ENCODE assay signal across 1 cellular context in the genomic region with DNA sequence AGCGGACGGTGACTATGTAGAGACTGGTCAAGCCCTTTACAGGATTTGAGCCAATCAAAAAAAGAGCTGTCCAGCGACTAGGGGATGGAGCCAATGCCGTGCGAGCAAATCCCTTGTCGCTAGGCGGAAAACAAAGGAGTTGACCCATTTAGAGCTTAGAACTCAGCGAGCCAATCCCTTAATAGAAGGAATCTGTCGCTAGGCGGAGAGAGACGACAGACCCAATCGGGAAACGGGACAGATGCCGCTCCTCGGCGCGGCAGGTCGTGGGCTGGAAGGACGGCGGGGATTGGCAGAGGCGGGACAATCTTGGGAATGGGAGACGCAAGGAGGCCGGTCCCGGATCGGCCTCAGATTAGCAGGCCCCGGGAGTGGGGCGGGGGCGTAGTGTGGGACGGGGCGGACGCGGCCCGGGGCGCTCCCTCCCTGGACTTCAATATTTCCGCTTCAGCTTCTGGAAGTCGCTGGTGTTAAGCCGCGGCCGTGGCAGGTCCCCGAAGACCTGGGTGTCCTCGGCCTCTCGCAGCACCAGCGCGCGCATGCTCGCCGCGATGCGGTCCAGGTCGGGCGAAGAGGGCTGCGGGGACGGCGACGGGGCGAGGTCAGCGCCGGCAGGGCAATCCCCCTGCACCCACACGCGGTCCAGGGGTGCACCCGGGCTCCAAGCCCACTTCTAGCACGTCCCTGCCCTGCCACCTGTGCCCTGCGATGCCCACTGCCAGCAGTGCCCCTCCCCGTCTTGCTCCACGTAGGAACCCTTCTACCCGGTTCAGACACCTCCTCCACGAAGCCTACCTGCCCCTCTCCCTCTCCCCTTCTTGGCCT.
TF ChIP-seq lines count a peak whose summit lies in the region.

No MANE protein-coding gene starts in this region.

TF ChIP-seq in K562, 482 proteins besides CTCF, POLR2A, EP300 and RAD21 (continued from another document and continues in another):
- TF ChIP-seq, protein P1, sequence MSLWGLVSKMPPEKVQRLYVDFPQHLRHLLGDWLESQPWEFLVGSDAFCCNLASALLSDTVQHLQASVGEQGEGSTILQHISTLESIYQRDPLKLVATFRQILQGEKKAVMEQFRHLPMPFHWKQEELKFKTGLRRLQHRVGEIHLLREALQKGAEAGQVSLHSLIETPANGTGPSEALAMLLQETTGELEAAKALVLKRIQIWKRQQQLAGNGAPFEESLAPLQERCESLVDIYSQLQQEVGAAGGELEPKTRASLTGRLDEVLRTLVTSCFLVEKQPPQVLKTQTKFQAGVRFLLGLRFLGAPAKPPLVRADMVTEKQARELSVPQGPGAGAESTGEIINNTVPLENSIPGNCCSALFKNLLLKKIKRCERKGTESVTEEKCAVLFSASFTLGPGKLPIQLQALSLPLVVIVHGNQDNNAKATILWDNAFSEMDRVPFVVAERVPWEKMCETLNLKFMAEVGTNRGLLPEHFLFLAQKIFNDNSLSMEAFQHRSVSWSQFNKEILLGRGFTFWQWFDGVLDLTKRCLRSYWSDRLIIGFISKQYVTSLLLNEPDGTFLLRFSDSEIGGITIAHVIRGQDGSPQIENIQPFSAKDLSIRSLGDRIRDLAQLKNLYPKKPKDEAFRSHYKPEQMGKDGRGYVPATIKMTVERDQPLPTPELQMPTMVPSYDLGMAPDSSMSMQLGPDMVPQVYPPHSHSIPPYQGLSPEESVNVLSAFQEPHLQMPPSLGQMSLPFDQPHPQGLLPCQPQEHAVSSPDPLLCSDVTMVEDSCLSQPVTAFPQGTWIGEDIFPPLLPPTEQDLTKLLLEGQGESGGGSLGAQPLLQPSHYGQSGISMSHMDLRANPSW (CRISPR knock-in tag; IDR thresholded peaks at IDR 0.05), result 0 out of 2 replicates have a peak, but pooled peaks have one; percentile 24
- TF ChIP-seq KLF10 (CRISPR knock-in tag; IDR thresholded peaks at IDR 0.05) (no peak), ZNF699 (CRISPR knock-in tag; IDR thresholded peaks at IDR 0.05; ENCODE audit: insufficient replicate concordance) (no peak), SP2 (IDR thresholded peaks at IDR 0.05; ENCODE audit: extremely low read depth, low read depth, low read length, poor library complexity, severe bottlenecking) (peak; percentile 54), ZNF75A (CRISPR knock-in tag; IDR thresholded peaks at IDR 0.05) (no peak), ZBTB7A (IDR thresholded peaks at IDR 0.05; ENCODE audit: borderline replicate concordance, control insufficient read depth, low read depth, low read length) (peak; percentile 65; the same call in 1 of the 2 replicates), HNRNPLL (IDR thresholded peaks at IDR 0.05; ENCODE audit: low read depth, low read length, poor library complexity, severe bottlenecking) (no peak), RHOXF2B (CRISPR knock-in tag; conservative IDR thresholded peaks at IDR 0.05) (no peak), ZNF143 (CRISPR knock-in tag; IDR thresholded peaks at IDR 0.05) (no peak), ZNF224 (CRISPR knock-in tag; IDR thresholded peaks at IDR 0.05) (no peak), NR1H2 (CRISPR knock-in tag; IDR thresholded peaks at IDR 0.05) (no peak), KLF16 (IDR thresholded peaks at IDR 0.05) (no peak), ZNF217 (CRISPR knock-in tag; IDR thresholded peaks at IDR 0.05) (no peak), ZFP36 (IDR thresholded peaks at IDR 0.05; ENCODE audit: low read depth, low read length, partially characterized antibody) (peak; percentile 96), BRCA1 (IDR thresholded peaks at IDR 0.05) (no peak), BRCA1 (CRISPR knock-in tag; IDR thresholded peaks at IDR 0.05) (no peak), DIDO1 (tag; IDR thresholded peaks at IDR 0.05; ENCODE audit: low read depth) (no peak), POLR2H (tag; IDR thresholded peaks at IDR 0.05; ENCODE audit: low read depth) (peak; percentile 69), DACH1 (IDR thresholded peaks at IDR 0.05; ENCODE audit: partially characterized antibody) (no peak), GABPA (tag; conservative IDR thresholded peaks at IDR 0.05; ENCODE audit: low read depth) (peak; percentile 40), ARHGAP35 (IDR thresholded peaks at IDR 0.05; ENCODE audit: partially characterized antibody) (no peak), ZZZ3 (IDR thresholded peaks at IDR 0.05) (no peak), ZBED1 (IDR thresholded peaks at IDR 0.05) (no peak), TRIM28 (IDR thresholded peaks at IDR 0.05) (no peak), SMAD4 (CRISPR knock-in tag; conservative IDR thresholded peaks at IDR 0.05) (no peak; the same call in 1 of the 2 replicates), ZNF282 (CRISPR knock-in tag; IDR thresholded peaks at IDR 0.05) (no peak), TCF7L2 (IDR thresholded peaks at IDR 0.05; ENCODE audit: low read depth, low read length) (no peak), CBX5 (IDR thresholded peaks at IDR 0.05; ENCODE audit: borderline replicate concordance, low read depth) (no peak; the same call in 1 of the 2 replicates), TCF7 (IDR thresholded peaks at IDR 0.05; ENCODE audit: borderline replicate concordance) (no peak; the same call in 1 of the 2 replicates), PHB2 (IDR thresholded peaks at IDR 0.05; ENCODE audit: low read depth) (no peak), PTTG1 (tag; IDR thresholded peaks at IDR 0.05; ENCODE audit: low read depth) (no peak), SMAD1 (IDR thresholded peaks at IDR 0.05; ENCODE audit: low read depth, low read length, partially characterized antibody) (no peak), ZNF133 (CRISPR knock-in tag; IDR thresholded peaks at IDR 0.05) (peak; percentile 62; the same call in 1 of the 2 replicates)
- TF ChIP-seq, protein P2, sequence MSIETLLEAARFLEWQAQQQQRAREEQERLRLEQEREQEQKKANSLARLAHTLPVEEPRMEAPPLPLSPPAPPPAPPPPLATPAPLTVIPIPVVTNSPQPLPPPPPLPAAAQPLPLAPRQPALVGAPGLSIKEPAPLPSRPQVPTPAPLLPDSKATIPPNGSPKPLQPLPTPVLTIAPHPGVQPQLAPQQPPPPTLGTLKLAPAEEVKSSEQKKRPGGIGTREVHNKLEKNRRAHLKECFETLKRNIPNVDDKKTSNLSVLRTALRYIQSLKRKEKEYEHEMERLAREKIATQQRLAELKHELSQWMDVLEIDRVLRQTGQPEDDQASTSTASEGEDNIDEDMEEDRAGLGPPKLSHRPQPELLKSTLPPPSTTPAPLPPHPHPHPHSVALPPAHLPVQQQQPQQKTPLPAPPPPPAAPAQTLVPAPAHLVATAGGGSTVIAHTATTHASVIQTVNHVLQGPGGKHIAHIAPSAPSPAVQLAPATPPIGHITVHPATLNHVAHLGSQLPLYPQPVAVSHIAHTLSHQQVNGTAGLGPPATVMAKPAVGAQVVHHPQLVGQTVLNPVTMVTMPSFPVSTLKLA (conservative IDR thresholded peaks at IDR 0.05), result peak in 1 of 2 experiments; percentile 51; a peak in 1 of 4 replicates
- TF ChIP-seq, protein P3, sequence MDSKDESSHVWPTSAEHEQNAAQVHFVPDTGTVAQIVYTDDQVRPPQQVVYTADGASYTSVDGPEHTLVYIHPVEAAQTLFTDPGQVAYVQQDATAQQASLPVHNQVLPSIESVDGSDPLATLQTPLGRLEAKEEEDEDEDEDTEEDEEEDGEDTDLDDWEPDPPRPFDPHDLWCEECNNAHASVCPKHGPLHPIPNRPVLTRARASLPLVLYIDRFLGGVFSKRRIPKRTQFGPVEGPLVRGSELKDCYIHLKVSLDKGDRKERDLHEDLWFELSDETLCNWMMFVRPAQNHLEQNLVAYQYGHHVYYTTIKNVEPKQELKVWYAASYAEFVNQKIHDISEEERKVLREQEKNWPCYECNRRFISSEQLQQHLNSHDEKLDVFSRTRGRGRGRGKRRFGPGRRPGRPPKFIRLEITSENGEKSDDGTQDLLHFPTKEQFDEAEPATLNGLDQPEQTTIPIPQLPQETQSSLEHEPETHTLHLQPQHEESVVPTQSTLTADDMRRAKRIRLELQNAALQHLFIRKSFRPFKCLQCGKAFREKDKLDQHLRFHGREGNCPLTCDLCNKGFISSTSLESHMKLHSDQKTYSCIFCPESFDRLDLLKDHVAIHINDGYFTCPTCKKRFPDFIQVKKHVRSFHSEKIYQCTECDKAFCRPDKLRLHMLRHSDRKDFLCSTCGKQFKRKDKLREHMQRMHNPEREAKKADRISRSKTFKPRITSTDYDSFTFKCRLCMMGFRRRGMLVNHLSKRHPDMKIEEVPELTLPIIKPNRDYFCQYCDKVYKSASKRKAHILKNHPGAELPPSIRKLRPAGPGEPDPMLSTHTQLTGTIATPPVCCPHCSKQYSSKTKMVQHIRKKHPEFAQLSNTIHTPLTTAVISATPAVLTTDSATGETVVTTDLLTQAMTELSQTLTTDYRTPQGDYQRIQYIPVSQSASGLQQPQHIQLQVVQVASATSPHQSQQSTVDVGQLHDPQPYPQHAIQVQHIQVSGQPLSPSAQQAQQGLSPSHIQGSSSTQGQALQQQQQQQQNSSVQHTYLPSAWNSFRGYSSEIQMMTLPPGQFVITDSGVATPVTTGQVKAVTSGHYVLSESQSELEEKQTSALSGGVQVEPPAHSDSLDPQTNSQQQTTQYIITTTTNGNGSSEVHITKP (IDR thresholded peaks at IDR 0.05; ENCODE audit: partially characterized antibody), result peak; percentile 98
- TF ChIP-seq, protein P4, sequence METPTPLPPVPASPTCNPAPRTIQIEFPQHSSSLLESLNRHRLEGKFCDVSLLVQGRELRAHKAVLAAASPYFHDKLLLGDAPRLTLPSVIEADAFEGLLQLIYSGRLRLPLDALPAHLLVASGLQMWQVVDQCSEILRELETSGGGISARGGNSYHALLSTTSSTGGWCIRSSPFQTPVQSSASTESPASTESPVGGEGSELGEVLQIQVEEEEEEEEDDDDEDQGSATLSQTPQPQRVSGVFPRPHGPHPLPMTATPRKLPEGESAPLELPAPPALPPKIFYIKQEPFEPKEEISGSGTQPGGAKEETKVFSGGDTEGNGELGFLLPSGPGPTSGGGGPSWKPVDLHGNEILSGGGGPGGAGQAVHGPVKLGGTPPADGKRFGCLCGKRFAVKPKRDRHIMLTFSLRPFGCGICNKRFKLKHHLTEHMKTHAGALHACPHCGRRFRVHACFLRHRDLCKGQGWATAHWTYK (CRISPR knock-in tag; IDR thresholded peaks at IDR 0.05), result peak; percentile 71; the same call in 1 of the 2 replicates
- TF ChIP-seq, protein P5, sequence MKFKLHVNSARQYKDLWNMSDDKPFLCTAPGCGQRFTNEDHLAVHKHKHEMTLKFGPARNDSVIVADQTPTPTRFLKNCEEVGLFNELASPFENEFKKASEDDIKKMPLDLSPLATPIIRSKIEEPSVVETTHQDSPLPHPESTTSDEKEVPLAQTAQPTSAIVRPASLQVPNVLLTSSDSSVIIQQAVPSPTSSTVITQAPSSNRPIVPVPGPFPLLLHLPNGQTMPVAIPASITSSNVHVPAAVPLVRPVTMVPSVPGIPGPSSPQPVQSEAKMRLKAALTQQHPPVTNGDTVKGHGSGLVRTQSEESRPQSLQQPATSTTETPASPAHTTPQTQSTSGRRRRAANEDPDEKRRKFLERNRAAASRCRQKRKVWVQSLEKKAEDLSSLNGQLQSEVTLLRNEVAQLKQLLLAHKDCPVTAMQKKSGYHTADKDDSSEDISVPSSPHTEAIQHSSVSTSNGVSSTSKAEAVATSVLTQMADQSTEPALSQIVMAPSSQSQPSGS (CRISPR knock-in tag; IDR thresholded peaks at IDR 0.05), result no peak
- TF ChIP-seq, protein P6, sequence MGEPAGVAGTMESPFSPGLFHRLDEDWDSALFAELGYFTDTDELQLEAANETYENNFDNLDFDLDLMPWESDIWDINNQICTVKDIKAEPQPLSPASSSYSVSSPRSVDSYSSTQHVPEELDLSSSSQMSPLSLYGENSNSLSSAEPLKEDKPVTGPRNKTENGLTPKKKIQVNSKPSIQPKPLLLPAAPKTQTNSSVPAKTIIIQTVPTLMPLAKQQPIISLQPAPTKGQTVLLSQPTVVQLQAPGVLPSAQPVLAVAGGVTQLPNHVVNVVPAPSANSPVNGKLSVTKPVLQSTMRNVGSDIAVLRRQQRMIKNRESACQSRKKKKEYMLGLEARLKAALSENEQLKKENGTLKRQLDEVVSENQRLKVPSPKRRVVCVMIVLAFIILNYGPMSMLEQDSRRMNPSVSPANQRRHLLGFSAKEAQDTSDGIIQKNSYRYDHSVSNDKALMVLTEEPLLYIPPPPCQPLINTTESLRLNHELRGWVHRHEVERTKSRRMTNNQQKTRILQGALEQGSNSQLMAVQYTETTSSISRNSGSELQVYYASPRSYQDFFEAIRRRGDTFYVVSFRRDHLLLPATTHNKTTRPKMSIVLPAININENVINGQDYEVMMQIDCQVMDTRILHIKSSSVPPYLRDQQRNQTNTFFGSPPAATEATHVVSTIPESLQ (CRISPR knock-in tag; IDR thresholded peaks at IDR 0.05), result no peak
- TF ChIP-seq, protein P7, sequence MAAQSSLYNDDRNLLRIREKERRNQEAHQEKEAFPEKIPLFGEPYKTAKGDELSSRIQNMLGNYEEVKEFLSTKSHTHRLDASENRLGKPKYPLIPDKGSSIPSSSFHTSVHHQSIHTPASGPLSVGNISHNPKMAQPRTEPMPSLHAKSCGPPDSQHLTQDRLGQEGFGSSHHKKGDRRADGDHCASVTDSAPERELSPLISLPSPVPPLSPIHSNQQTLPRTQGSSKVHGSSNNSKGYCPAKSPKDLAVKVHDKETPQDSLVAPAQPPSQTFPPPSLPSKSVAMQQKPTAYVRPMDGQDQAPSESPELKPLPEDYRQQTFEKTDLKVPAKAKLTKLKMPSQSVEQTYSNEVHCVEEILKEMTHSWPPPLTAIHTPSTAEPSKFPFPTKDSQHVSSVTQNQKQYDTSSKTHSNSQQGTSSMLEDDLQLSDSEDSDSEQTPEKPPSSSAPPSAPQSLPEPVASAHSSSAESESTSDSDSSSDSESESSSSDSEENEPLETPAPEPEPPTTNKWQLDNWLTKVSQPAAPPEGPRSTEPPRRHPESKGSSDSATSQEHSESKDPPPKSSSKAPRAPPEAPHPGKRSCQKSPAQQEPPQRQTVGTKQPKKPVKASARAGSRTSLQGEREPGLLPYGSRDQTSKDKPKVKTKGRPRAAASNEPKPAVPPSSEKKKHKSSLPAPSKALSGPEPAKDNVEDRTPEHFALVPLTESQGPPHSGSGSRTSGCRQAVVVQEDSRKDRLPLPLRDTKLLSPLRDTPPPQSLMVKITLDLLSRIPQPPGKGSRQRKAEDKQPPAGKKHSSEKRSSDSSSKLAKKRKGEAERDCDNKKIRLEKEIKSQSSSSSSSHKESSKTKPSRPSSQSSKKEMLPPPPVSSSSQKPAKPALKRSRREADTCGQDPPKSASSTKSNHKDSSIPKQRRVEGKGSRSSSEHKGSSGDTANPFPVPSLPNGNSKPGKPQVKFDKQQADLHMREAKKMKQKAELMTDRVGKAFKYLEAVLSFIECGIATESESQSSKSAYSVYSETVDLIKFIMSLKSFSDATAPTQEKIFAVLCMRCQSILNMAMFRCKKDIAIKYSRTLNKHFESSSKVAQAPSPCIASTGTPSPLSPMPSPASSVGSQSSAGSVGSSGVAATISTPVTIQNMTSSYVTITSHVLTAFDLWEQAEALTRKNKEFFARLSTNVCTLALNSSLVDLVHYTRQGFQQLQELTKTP (IDR thresholded peaks at IDR 0.05; ENCODE audit: low read depth in 1 of 2, partially characterized antibody in 2 of 2), result no peak
- TF ChIP-seq, protein P8, sequence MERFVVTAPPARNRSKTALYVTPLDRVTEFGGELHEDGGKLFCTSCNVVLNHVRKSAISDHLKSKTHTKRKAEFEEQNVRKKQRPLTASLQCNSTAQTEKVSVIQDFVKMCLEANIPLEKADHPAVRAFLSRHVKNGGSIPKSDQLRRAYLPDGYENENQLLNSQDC (CRISPR knock-in tag; IDR thresholded peaks at IDR 0.05), result no peak
